In the genomic region with DNA sequence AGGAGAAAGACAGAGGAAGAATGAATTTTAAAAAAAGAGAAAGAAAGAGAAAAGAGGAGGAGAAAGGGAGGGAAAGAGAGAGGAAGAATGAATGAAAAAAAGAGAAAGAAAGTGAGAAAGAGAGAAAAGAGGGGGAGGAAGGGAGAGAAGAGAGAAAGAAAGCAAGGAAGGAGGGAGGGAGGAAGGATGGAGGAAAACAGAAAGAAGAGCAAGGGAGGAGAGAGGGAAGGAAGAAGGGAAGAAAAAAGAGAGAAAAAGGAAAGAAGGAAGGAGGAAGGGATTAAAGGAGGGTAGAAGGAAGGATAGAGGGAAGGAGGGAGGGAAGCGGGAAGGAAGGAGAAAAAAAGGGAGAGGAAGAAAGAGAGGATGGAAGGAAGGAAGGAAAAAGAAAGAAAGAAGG, we compare ENCODE assay signal across 1 cellular context.
TF ChIP-seq lines count a peak whose summit lies in the region.

No MANE protein-coding gene starts in this region.

TF ChIP-seq in K562, 482 proteins besides CTCF, POLR2A, EP300 and RAD21 (continued from another document):
- TF ChIP-seq, protein P1, sequence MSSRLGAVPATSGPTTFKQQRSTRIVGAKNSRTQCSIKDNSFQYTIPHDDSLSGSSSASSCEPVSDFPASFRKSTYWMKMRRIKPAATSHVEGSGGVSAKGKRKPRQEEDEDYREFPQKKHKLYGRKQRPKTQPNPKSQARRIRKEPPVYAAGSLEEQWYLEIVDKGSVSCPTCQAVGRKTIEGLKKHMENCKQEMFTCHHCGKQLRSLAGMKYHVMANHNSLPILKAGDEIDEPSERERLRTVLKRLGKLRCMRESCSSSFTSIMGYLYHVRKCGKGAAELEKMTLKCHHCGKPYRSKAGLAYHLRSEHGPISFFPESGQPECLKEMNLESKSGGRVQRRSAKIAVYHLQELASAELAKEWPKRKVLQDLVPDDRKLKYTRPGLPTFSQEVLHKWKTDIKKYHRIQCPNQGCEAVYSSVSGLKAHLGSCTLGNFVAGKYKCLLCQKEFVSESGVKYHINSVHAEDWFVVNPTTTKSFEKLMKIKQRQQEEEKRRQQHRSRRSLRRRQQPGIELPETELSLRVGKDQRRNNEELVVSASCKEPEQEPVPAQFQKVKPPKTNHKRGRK (tag; IDR thresholded peaks at IDR 0.05), result peak; percentile 93
